10 cellular contexts compared by ENCODE assay signal in the genomic region with DNA sequence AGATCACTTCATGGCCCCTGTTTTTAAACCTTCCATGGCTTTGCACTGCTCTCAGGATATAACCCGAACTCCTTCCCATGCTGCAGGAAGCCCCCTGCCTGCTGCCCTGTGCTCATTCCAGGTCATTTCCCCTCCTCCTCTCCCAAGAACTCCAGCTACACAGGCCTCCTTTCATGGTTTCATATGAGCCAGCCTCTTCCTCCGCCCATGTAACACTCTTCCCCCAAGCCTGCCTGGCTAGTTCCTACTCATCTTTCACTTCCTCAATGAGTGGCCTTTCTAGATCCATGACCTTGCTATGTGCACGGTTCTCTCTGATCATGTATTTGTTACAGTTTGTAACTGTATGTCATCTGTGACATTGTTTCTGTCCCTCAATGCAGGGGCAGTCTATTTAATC. TPM values are rescaled to one million over a fixed set of nuclear protein-coding genes. Genes with fewer than 3 reads are reported as not detected.
DNase-seq lines count a peak whose midpoint lies in the region; ATAC-seq and TF ChIP-seq lines count a peak whose summit lies in the region.
"Had no signal": no experiment of that assay in that cellular context is flagged by ENCODE, and none has a peak within 500 bp of the region (broad histone marks: within the 10 kb centered on the region; RNA-seq: fewer than 3 reads in every experiment).

No MANE protein-coding gene starts in this region.

- DNase-seq in NOMO-1 treated with DMSO at 0.1 percent for 48 hours (lab: John Stamatoyannopoulos, UW; ENCODE audit: unreplicated experiment) (peak; percentile 90), mucosa of descending colon (peak in 1 of 3 donors; percentile 14), NCI-H69 (lab: John Stamatoyannopoulos, UW) (no peak), DMS79 treated with DMSO at 0.1 percent for 48 hours (lab: John Stamatoyannopoulos, UW) (no peak)
- no peak for DNase-seq in stimulated activated CD4-positive, alpha-beta T cell treated with anti-CD3 and anti-CD28 coated beads, Interleukin-4, amount 100 ng/mL, for 24 hours
- DNase-seq in activated CD4-positive, CD25-positive, alpha-beta regulatory T cell treated with anti-CD3 and anti-CD28 coated beads, Interleukin-2, amount 50 U/mL, for 72 hours = no peak

- no peaks in the 10 kb centered on the region for H3K36me3 ChIP-seq in mucosa of descending colon (ENCODE audit: low read depth)

- no peak for TF ChIP-seq CTCF in mucosa of descending colon (IDR thresholded peaks at IDR 0.05)

- H3K4me1 ChIP-seq in mucosa of descending colon (ENCODE audit: low read depth) = peaks cover 9% of the 10 kb centered on the region
- H3K4me1 ChIP-seq: parathyroid adenoma had no signal

- H3K4me3 ChIP-seq in mucosa of descending colon = no peak overlapping the region

- H3K9me3 ChIP-seq in mucosa of descending colon = no peaks in the 10 kb centered on the region

- peak; percentile 49 for ATAC-seq in GM18909 (IDR thresholded peaks at IDR 0.05; ENCODE audit: poor library complexity, unreplicated experiment)
- peak; percentile 55 for ATAC-seq in HG02759 (IDR thresholded peaks at IDR 0.05; ENCODE audit: unreplicated experiment)
- ATAC-seq in mucosa of descending colon = peak; percentile 39
- ATAC-seq: HCT116 had no signal

- intact Hi-C loops in mucosa of descending colon (cut with DNase I, micrococcal nuclease) = no loop called here

RNA-seq across cellular contexts. Expression of a gene that starts 3.1 kb away (rescaled TPM):
- total RNA-seq in mucosa of descending colon = 1 to 10 TPM; 2.0 to 8.9 (median 8.3) TPM

RNA-seq across cellular contexts. Expression of a gene that starts 42.2 kb away (rescaled TPM):
- 100 to 1,000 TPM; 101 to 158 (median 123) TPM for total RNA-seq in mucosa of descending colon

RNA-seq across cellular contexts. Expression of a gene that starts 59.8 kb away (rescaled TPM):
- under 1 TPM in 1 of 3 donors, not detected in 2; 0.55 TPM for total RNA-seq in mucosa of descending colon
